In genomic region chr12:95435355-95435754, GRCh38 we compare ENCODE assay signal across 28 cellular contexts.
"Had no signal": no experiment of that assay in that cellular context is flagged by ENCODE, and none has a peak within 500 bp of the region (broad histone marks: within the 10 kb centered on the region; RNA-seq: fewer than 3 reads in every experiment).

No MANE protein-coding gene starts in this region.

- ATAC-seq: effector memory CD8-positive, alpha-beta T cell; esophagus mucosa; foreskin keratinocyte; gastrocnemius medialis; gastroesophageal sphincter; heart left ventricle; heart right ventricle had no signal

- H3K27ac ChIP-seq: colonic mucosa, coronary artery, dorsolateral prefrontal cortex, epithelial cell of prostate, esophagus muscularis mucosa, esophagus squamous epithelium, foreskin keratinocyte, gastrocnemius medialis, gastroesophageal sphincter, heart left ventricle, heart right ventricle had no signal

- H3K27me3 ChIP-seq: colonic mucosa, dorsolateral prefrontal cortex, esophagus muscularis mucosa, esophagus squamous epithelium, gastrocnemius medialis, gastroesophageal sphincter, heart left ventricle, heart right ventricle had no signal

- H3K4me3 ChIP-seq: colonic mucosa, coronary artery, dorsolateral prefrontal cortex, esophagus muscularis mucosa, esophagus squamous epithelium, gastrocnemius medialis, gastroesophageal sphincter, heart left ventricle, heart right ventricle had no signal

- H3K4me1 ChIP-seq: colonic mucosa, esophagus muscularis mucosa, esophagus squamous epithelium, foreskin keratinocyte, gastrocnemius medialis, gastroesophageal sphincter, heart left ventricle, heart right ventricle had no signal

- DNase-seq: colonic mucosa; cortex of kidney; dermis blood vessel endothelial cell; dorsolateral prefrontal cortex; effector CD4-positive, alpha-beta T cell; effector CD8-positive, alpha-beta T cell; effector memory CD4-positive, alpha-beta T cell; effector memory CD8-positive, alpha-beta T cell; endodermal cell; erythroblast; esophagus squamous epithelium; foreskin fibroblast; foreskin keratinocyte; foreskin melanocyte; gastrocnemius medialis; glutamatergic neuron; head of caudate nucleus; heart left ventricle; heart right ventricle had no signal

- FAIRE-seq: colon, endometrium, endothelial cell of umbilical vein, frontal cortex had no signal

- H3K9me3 ChIP-seq: colonic mucosa, esophagus muscularis mucosa, esophagus squamous epithelium, gastrocnemius medialis, gastroesophageal sphincter, heart left ventricle, heart right ventricle had no signal

- H3K36me3 ChIP-seq: colonic mucosa, esophagus muscularis mucosa, esophagus squamous epithelium, gastrocnemius medialis, gastroesophageal sphincter, heart left ventricle, heart right ventricle had no signal
